In the genomic region with DNA sequence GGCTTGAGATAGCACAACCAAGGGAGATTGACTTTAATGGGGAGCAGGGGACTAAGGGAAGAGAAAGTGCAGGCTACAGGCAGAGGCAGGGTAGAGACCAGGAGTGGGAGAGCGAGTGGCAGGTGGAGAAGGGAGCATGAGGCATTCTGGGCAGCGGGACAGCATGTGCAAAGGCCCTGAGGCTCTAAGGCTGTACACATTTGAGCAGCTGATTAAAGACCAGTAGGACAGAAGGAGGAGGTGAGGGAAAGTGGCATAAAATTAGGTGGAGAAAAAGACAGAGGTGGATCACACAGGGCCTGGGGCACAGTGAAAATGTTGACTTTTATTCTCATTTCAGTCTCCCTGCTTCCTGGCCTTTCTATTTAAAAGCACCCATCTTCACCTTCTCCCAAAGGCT, we compare ENCODE assay signal across 15 cellular contexts.
"Had no signal": no experiment of that assay in that cellular context is flagged by ENCODE, and none has a peak within 500 bp of the region (broad histone marks: within the 10 kb centered on the region; RNA-seq: fewer than 3 reads in every experiment).

No MANE protein-coding gene starts in this region.

- H3K36me3 ChIP-seq: left lung, pancreas, upper lobe of left lung had no signal

- H3K27ac ChIP-seq: dorsolateral prefrontal cortex, left lung, neutrophil, testis, upper lobe of left lung had no signal

- H3K27ac Mint-ChIP-seq: activated naive CD8-positive, alpha-beta T cell treated with anti-CD3 and anti-CD28 coated beads for 36 hours; activated T-helper 1 cell treated with anti-CD3 and anti-CD28 coated beads, Interleukin-12 subunit alpha, Interleukin-12 subunit beta, Interleukin-2, Interleukin-4 antibody, amounts not matched to agents 30 ng/mL and 10 ng/mL and 1 ng/mL, durations not matched to agents 14 hours and 24 hours and 36 hours; naive thymus-derived CD4-positive, alpha-beta T cell had no signal

- H3K4me3 ChIP-seq: dorsolateral prefrontal cortex, left lung, pancreas, testis, upper lobe of left lung had no signal

- H3K27me3 ChIP-seq: dorsolateral prefrontal cortex, left lung, neutrophil, pancreas, testis, upper lobe of left lung had no signal

- H3K4me1 Mint-ChIP-seq: activated naive CD8-positive, alpha-beta T cell treated with anti-CD3 and anti-CD28 coated beads for 36 hours had no signal

- H3K9me3 ChIP-seq: left lung, neutrophil, pancreas, testis, upper lobe of left lung had no signal

- H3K27me3 Mint-ChIP-seq: activated naive CD8-positive, alpha-beta T cell treated with anti-CD3 and anti-CD28 coated beads for 36 hours had no signal

- H3K9me3 Mint-ChIP-seq: activated naive CD8-positive, alpha-beta T cell treated with anti-CD3 and anti-CD28 coated beads for 36 hours; activated T-helper 1 cell treated with anti-CD3 and anti-CD28 coated beads, Interleukin-12 subunit alpha, Interleukin-12 subunit beta, Interleukin-2, Interleukin-4 antibody, amounts not matched to agents 30 ng/mL and 10 ng/mL and 1 ng/mL, durations not matched to agents 14 hours and 24 hours and 36 hours had no signal

- DNase-seq: activated CD4-positive, alpha-beta T cell treated with anti-CD3 and anti-CD28 coated beads, Interleukin-2, amount 50 U/mL, for 4 hours; activated gamma-delta T cell treated with Interleukin-2 at 50 U/mL for 16 hours; activated naive CD8-positive, alpha-beta T cell treated with anti-CD3 and anti-CD28 coated beads for 36 hours; amniotic stem cell; hypothalamus; left lung; naive thymus-derived CD4-positive, alpha-beta T cell; stimulated activated CD4-positive, alpha-beta T cell treated with anti-CD3 and anti-CD28 coated beads, Interleukin-15, amount 100 ng/mL, for 24 hours; stimulated activated CD4-positive, alpha-beta T cell treated with anti-CD3 and anti-CD28 coated beads, Interleukin-2, amount 100 ng/mL, for 48 hours; testis; upper lobe of left lung had no signal

- H3K36me3 Mint-ChIP-seq: activated naive CD8-positive, alpha-beta T cell treated with anti-CD3 and anti-CD28 coated beads for 36 hours; naive thymus-derived CD4-positive, alpha-beta T cell had no signal

- ATAC-seq: left lung; naive thymus-derived CD4-positive, alpha-beta T cell had no signal

- H3K4me3 Mint-ChIP-seq: activated naive CD8-positive, alpha-beta T cell treated with anti-CD3 and anti-CD28 coated beads for 36 hours; activated T-helper 1 cell treated with anti-CD3 and anti-CD28 coated beads, Interleukin-12 subunit alpha, Interleukin-12 subunit beta, Interleukin-2, Interleukin-4 antibody, amounts not matched to agents 30 ng/mL and 10 ng/mL and 1 ng/mL, durations not matched to agents 14 hours and 24 hours and 36 hours; naive thymus-derived CD4-positive, alpha-beta T cell had no signal
